In genomic region chr15:40323239-40323952, GRCh38 we compare ENCODE assay signal across 1 cellular context.
A peak's percentile ranks its signal among the peaks of the same experiment; 100 is the strongest.
TF ChIP-seq lines count a peak whose summit lies in the region.

Gene INAFM2, plus strand, starts transcription at chr15:40323692. Its CDS starts 364 bp downstream, at chr15:40324056.

TF ChIP-seq in H1, 55 proteins besides CTCF, POLR2A, EP300 and RAD21 (continued from another document):
- TF ChIP-seq SP2 (IDR thresholded peaks at IDR 0.05; ENCODE audit: low read length) (no peak), SIRT6 (IDR thresholded peaks at IDR 0.05; ENCODE audit: low read length) (no peak), CREB1 (IDR thresholded peaks at IDR 0.05) (peak; percentile 58; the same call in 1 of the 2 replicates), SP1 (IDR thresholded peaks at IDR 0.05; ENCODE audit: low read depth, low read length) (peak; percentile 88), MAX (IDR thresholded peaks at IDR 0.05) (peak; percentile 98), EZH2 (IDR thresholded peaks at IDR 0.05; ENCODE audit: low read depth, low read length, severe bottlenecking) (no peak), GTF2F1 (IDR thresholded peaks at IDR 0.05; ENCODE audit: borderline replicate concordance, low read depth, low read length) (peak; percentile 13; the same call in 1 of the 2 replicates), SUZ12 (IDR thresholded peaks at IDR 0.05; ENCODE audit: low read length) (no peak), KDM5A (IDR thresholded peaks at IDR 0.05; ENCODE audit: low read length) (no peak), TCF12 (IDR thresholded peaks at IDR 0.05; ENCODE audit: low read depth, low read length) (0 out of 2 replicates have a peak, but pooled peaks have one; percentile 69), SP4 (IDR thresholded peaks at IDR 0.05; ENCODE audit: low read length) (0 out of 2 replicates have a peak, but pooled peaks have one; percentile 32), SAP30 (IDR thresholded peaks at IDR 0.05; ENCODE audit: insufficient read depth, insufficient replicate concordance, low read length) (no peak), JUND (IDR thresholded peaks at IDR 0.05; ENCODE audit: low read length) (peak; percentile 85), GABPA (IDR thresholded peaks at IDR 0.05; ENCODE audit: borderline replicate concordance, insufficient read depth, low read length) (peak; percentile 52; the same call in 1 of the 2 replicates), CTBP2 (IDR thresholded peaks at IDR 0.05; ENCODE audit: borderline replicate concordance, insufficient read depth, insufficient read length, low read length) (no peak), MAFK (IDR thresholded peaks at IDR 0.05; ENCODE audit: low read depth, low read length) (no peak), RFX5 (IDR thresholded peaks at IDR 0.05; ENCODE audit: borderline replicate concordance, low read depth, low read length) (no peak), NRF1 (IDR thresholded peaks at IDR 0.05; ENCODE audit: low read depth, low read length) (no peak), PHF8 (conservative IDR thresholded peaks at IDR 0.05; ENCODE audit: low read depth, low read length) (no peak), BCL11A (IDR thresholded peaks at IDR 0.05; ENCODE audit: low read depth in 2 of 2, low read length in 2 of 2) (no peak), JUN (IDR thresholded peaks at IDR 0.05; ENCODE audit: low read depth, low read length) (no peak), EGR1 (IDR thresholded peaks at IDR 0.05; ENCODE audit: borderline replicate concordance, low read depth, low read length) (peak; percentile 94), TAF1 (IDR thresholded peaks at IDR 0.05; ENCODE audit: low read depth, low read length) (peak; percentile 64), CHD2 (IDR thresholded peaks at IDR 0.05; ENCODE audit: low read length) (0 out of 2 replicates have a peak, but pooled peaks have one; percentile 54), SRF (IDR thresholded peaks at IDR 0.05; ENCODE audit: low read depth, low read length) (no peak), SIX5 (IDR thresholded peaks at IDR 0.05; ENCODE audit: low read depth, low read length) (no peak), NANOG (IDR thresholded peaks at IDR 0.05; ENCODE audit: insufficient read depth, low read depth, low read length, poor library complexity, severe bottlenecking) (peak; percentile 4), E2F6 (IDR thresholded peaks at IDR 0.05) (peak; percentile 98), FOSL1 (IDR thresholded peaks at IDR 0.05; ENCODE audit: insufficient read depth, low read depth, low read length) (no peak), RNF2 (IDR thresholded peaks at IDR 0.05; ENCODE audit: borderline replicate concordance, low read depth, low read length, missing control alignments, poor library complexity, severe bottlenecking) (no peak)
- TF ChIP-seq, protein P1, sequence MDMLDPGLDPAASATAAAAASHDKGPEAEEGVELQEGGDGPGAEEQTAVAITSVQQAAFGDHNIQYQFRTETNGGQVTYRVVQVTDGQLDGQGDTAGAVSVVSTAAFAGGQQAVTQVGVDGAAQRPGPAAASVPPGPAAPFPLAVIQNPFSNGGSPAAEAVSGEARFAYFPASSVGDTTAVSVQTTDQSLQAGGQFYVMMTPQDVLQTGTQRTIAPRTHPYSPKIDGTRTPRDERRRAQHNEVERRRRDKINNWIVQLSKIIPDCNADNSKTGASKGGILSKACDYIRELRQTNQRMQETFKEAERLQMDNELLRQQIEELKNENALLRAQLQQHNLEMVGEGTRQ (IDR thresholded peaks at IDR 0.05; ENCODE audit: low read length) = no peak
